ENCODE assay signal across 8 cellular contexts in genomic region chr6:31619805-31620585, GRCh38. TPM values are rescaled to one million over a fixed set of nuclear protein-coding genes. Genes with fewer than 3 reads are reported as not detected.
A peak's percentile ranks its signal among the peaks of the same experiment; 100 is the strongest.
DNase-seq lines count a peak whose midpoint lies in the region; ATAC-seq, FAIRE-seq and TF ChIP-seq lines count a peak whose summit lies in the region.

No MANE protein-coding gene starts in this region.

- peak overlapping the region; percentile 83 for H3K56ac ChIP-seq in H1 (replicated peaks; ENCODE audit: insufficient read length, low read depth, low read length)

- H3K36me3 ChIP-seq in Caco-2 (ENCODE audit: control insufficient read depth, insufficient read depth, low read length) (peaks cover 9% of the 10 kb centered on the region), H1 (ENCODE audit: control insufficient read depth in 2 of 4, insufficient read depth in 4 of 4, low read length in 3 of 4) (peaks cover 18 to 32% (median 21%) of the 10 kb centered on the region in 4 experiments)

- TF ChIP-seq POLR2A in H1 (IDR thresholded peaks at IDR 0.05; ENCODE audit: control extremely low read depth in 1 of 2, low read depth in 2 of 2, low read length in 2 of 2) = peak; percentile 84 to 94

- peak; percentile 97 to 98 for DNase-seq in Caco-2
- DNase-seq in HTR-8/SVneo (ENCODE audit: insufficient read length, low spot score) = peak; percentile 98
- peak; percentile 99 for DNase-seq in NOMO-1 treated with DMSO at 0.1 percent for 48 hours (lab: John Stamatoyannopoulos, UW; ENCODE audit: unreplicated experiment)
- peak; percentile 99 for DNase-seq in activated CD8-positive, alpha-beta memory T cell treated with anti-CD3 and anti-CD28 coated beads, Interleukin-2, amount 10 ng/mL, durations not matched to agents 7 days and 5 days
- peak; percentile 94 to 97 for DNase-seq in H1 (ENCODE audit: low read depth in 1 of 2, low spot score in 2 of 2)
- peak; percentile 89 to 91 for DNase-seq in memory B cell (ENCODE audit: low spot score in 2 of 2)
- peak; percentile 92 for DNase-seq in stimulated activated CD8-positive, alpha-beta memory T cell treated with anti-CD3 and anti-CD28 coated beads, Interleukin-12 subunit alpha, Interleukin-12 subunit beta, amount 100 ng/mL, for 1 hour (ENCODE audit: low read depth)

- ATAC-seq in GM21381 (IDR thresholded peaks at IDR 0.05; ENCODE audit: unreplicated experiment) = peak; percentile 80
- ATAC-seq in activated CD8-positive, alpha-beta memory T cell treated with anti-CD3 and anti-CD28 coated beads, Interleukin-2, amount 10 ng/mL, durations not matched to agents 7 days and 5 days = peak; percentile 88
- peak; percentile 79 for ATAC-seq in memory B cell (ENCODE audit: low read depth)

- H2AK5ac ChIP-seq in H1 (ENCODE audit: low read depth, low read length) = no peak overlapping the region

- H3K4me1 Mint-ChIP-seq in Caco-2 (ENCODE audit: low read depth, unreplicated experiment) = peaks cover 19% of the 10 kb centered on the region
- H3K4me1 Mint-ChIP-seq in activated CD8-positive, alpha-beta memory T cell treated with anti-CD3 and anti-CD28 coated beads, Interleukin-2, amount 10 ng/mL, durations not matched to agents 7 days and 5 days = peaks cover 52% of the 10 kb centered on the region
- H3K4me1 Mint-ChIP-seq in memory B cell = peaks cover 30% of the 10 kb centered on the region

- H3K4me3 ChIP-seq in Caco-2 (ENCODE audit: low read depth, low read length) (peak overlapping the region; percentile 66), H1 (ENCODE audit: extremely low read depth in 1 of 4, insufficient read depth in 2 of 4, low read depth in 3 of 4, low read length in 4 of 4) (peak overlapping the region; percentile 72 to 97 (median 82))

- no peak overlapping the region for H2BK20ac ChIP-seq in H1 (ENCODE audit: low read length)

- no peak for TF ChIP-seq RAD21 in H1 (IDR thresholded peaks at IDR 0.05 in 1 of 2, conservative IDR thresholded peaks at IDR 0.05 in 1 of 2; ENCODE audit: low read depth in 2 of 2, low read length in 2 of 2)

- H3K4me2 ChIP-seq in H1 (ENCODE audit: insufficient read depth in 1 of 2, low read depth in 2 of 2, low read length in 2 of 2) = peak overlapping the region; percentile 84 to 93

- H3K27me3 ChIP-seq in Caco-2 (replicated peaks; ENCODE audit: control insufficient read depth, insufficient read depth, low read length) (no peaks in the 10 kb centered on the region), H1 (replicated peaks in 1 of 4; ENCODE audit: control insufficient read depth in 3 of 4, extremely low read depth in 1 of 4, insufficient read depth in 3 of 4, low read length in 3 of 4) (no peaks in the 10 kb centered on the region)

- H4K8ac ChIP-seq in H1 (ENCODE audit: extremely low read depth, insufficient read depth, low read length) = peak overlapping the region; percentile 99; the same call in 1 of the 2 replicates

- peak overlapping the region; percentile 92 for H4K5ac ChIP-seq in H1 (ENCODE audit: insufficient read length, low read depth, low read length)

- no peak overlapping the region for H3K14ac ChIP-seq in H1 (ENCODE audit: insufficient read length)

- no peak for TF ChIP-seq CTCF in Caco-2 (IDR thresholded peaks at IDR 0.05; ENCODE audit: insufficient read depth in 1 of 2, low read depth in 1 of 2, low read length in 1 of 2, severe bottlenecking in 1 of 2, unreplicated experiment in 1 of 2)
- no peak for TF ChIP-seq CTCF in H1 (IDR thresholded peaks at IDR 0.05; ENCODE audit: control extremely low read depth in 1 of 3, insufficient read depth in 1 of 3, low read depth in 1 of 3, low read length in 3 of 3)

- no peak overlapping the region; the same call in 1 of the 2 replicates for H2AFZ ChIP-seq in H1 (ENCODE audit: low read length)

- H3K27ac Mint-ChIP-seq in Caco-2 (ENCODE audit: unreplicated experiment) = peak overlapping the region; percentile 92
- peak overlapping the region; percentile 94 for H3K27ac Mint-ChIP-seq in activated CD8-positive, alpha-beta memory T cell treated with anti-CD3 and anti-CD28 coated beads, Interleukin-2, amount 10 ng/mL, durations not matched to agents 7 days and 5 days
- peak overlapping the region; percentile 92 for H3K27ac Mint-ChIP-seq in memory B cell

- TSS peak; percentile 97 for BruUV-seq in Caco-2 (replicated peaks; lab: Mats Ljungman, UMichigan)

- H3K9me3 ChIP-seq in Caco-2 = no peaks in the 10 kb centered on the region
- H3K9me3 ChIP-seq in H1 (ENCODE audit: insufficient read depth in 2 of 2, low read depth in 1 of 2, low read length in 1 of 2) = no peaks in the 10 kb centered on the region

- no peak overlapping the region for H3K23ac ChIP-seq in H1 (ENCODE audit: insufficient read length)

- H3K4ac ChIP-seq in H1 (replicated peaks; ENCODE audit: insufficient read length, low read depth, low read length) = no peak overlapping the region

- CTCF ChIA-PET in Caco-2 (lab: Charles Lee) = interaction anchor here (0.6 to 1.0 kb wide), 3 partner anchors 34 to 508 kb away, joined by 3 to 4 read pairs (median 3); partner anchors contain the start of genes ATF6B and LST1
- CTCF ChIA-PET in activated CD8-positive, alpha-beta memory T cell treated with anti-CD3 and anti-CD28 coated beads, Interleukin-2, amount 10 ng/mL, durations not matched to agents 7 days and 5 days (lab: Charles Lee) = interaction anchor here (0.7 to 1.3 kb wide), 5 partner anchors 22 to 118 kb away, joined by 3 to 7 read pairs (median 3); partner anchors contain the start of gene TNF
- CTCF ChIA-PET in H1 (lab: Charles Lee; ENCODE audit: partially characterized antibody) = interaction anchor here (1.0 kb wide), 1 partner anchor 72 kb away, joined by 4 read pairs; the partner anchor contains the start of gene NFKBIL1

- H2BK15ac ChIP-seq in H1 (ENCODE audit: low read length) = peak overlapping the region; percentile 48; the same call in 1 of the 2 replicates

- H4K91ac ChIP-seq in H1 (replicated peaks; ENCODE audit: insufficient read length, low read length) = peak overlapping the region; percentile 44

- no peak for TF ChIP-seq EP300 in H1 (IDR thresholded peaks at IDR 0.05; ENCODE audit: borderline replicate concordance in 1 of 2, low read depth in 2 of 2, low read length in 2 of 2)

- peaks cover 7% of the 10 kb centered on the region; the same call in 1 of the 2 replicates for H3K79me1 ChIP-seq in H1 (ENCODE audit: low read depth, low read length)

- peak overlapping the region; percentile 96 for H2BK5ac ChIP-seq in H1 (ENCODE audit: low read depth, low read length)

- H3K27me3 Mint-ChIP-seq in Caco-2 (ENCODE audit: insufficient read depth, unreplicated experiment) = no peaks in the 10 kb centered on the region
- H3K27me3 Mint-ChIP-seq in activated CD8-positive, alpha-beta memory T cell treated with anti-CD3 and anti-CD28 coated beads, Interleukin-2, amount 10 ng/mL, durations not matched to agents 7 days and 5 days = no peaks in the 10 kb centered on the region
- H3K27me3 Mint-ChIP-seq in memory B cell = no peaks in the 10 kb centered on the region

- H3K27ac ChIP-seq in H1 (ENCODE audit: low read depth, low read length) = peak overlapping the region; percentile 99

- peaks cover 8% of the 10 kb centered on the region; the same call in 1 of the 2 replicates for H3K23me2 ChIP-seq in H1 (ENCODE audit: low read depth, low read length)

- peak overlapping the region; percentile 98 for H3K18ac ChIP-seq in H1 (ENCODE audit: extremely low read depth, low read length)

- POLR2A ChIA-PET in Caco-2 (lab: Charles Lee) (interaction anchor here (0.6 to 1.8 kb wide), 4 partner anchors 33 to 1118 kb away, joined by 3 to 13 read pairs (median 5); partner anchors contain the start of genes BAG6 and DDX39B), H1 (lab: Charles Lee; ENCODE audit: partially characterized antibody) (interaction anchor here (0.6 to 34.9 kb wide), 11 partner anchors 9 to 422 kb away, joined by 3 to 883 read pairs (median 6); partner anchors contain the start of genes APOM, ATP6V1G2, BAG6 and C6orf47)

- H3K4me1 ChIP-seq in Caco-2 (peaks cover 20% of the 10 kb centered on the region), H1 (replicated peaks in 1 of 4; ENCODE audit: control insufficient read depth in 3 of 4, insufficient read depth in 4 of 4, low read length in 3 of 4) (peaks cover 2 to 12% (median 7%) of the 10 kb centered on the region in 4 experiments; a peak in 6 of 7 replicates)

- H3K79me2 ChIP-seq in H1 (ENCODE audit: control insufficient read depth in 1 of 2, insufficient read depth in 2 of 2, low read length in 2 of 2) = peaks cover 24 to 37% of the 10 kb centered on the region in 2 experiments

- FAIRE-seq in HTR-8/SVneo (lab: Jason Lieb, UNC) (peak; percentile 96), H1 (lab: Jason Lieb, UNC) (peak; percentile 80)

- H2BK120ac ChIP-seq in H1 (replicated peaks; ENCODE audit: low read depth, low read length) = no peak overlapping the region

- WGBS in H1 (ENCODE audit: extremely low coverage in 1 of 2, insufficient coverage in 1 of 2, insufficient read length in 1 of 2, insufficient replicate concordance in 2 of 2, low coverage in 1 of 2, low lambda C conversion rate in 2 of 2, missing lambda C conversion rate in 1 of 2), 2 experiments = 2% methylated on average over 39 of the region's 50 CpGs; no CpG with 5 or more reads in 1 of the 2 experiments

- H3K9me3 Mint-ChIP-seq in Caco-2 (ENCODE audit: unreplicated experiment) (no peaks in the 10 kb centered on the region), memory B cell (no peaks in the 10 kb centered on the region)
- no peaks in the 10 kb centered on the region for H3K9me3 Mint-ChIP-seq in activated CD8-positive, alpha-beta memory T cell treated with anti-CD3 and anti-CD28 coated beads, Interleukin-2, amount 10 ng/mL, durations not matched to agents 7 days and 5 days (ENCODE audit: low read depth)

- peak overlapping the region; percentile 83 for H3K4me3 Mint-ChIP-seq in Caco-2 (ENCODE audit: unreplicated experiment)
- H3K4me3 Mint-ChIP-seq in activated CD8-positive, alpha-beta memory T cell treated with anti-CD3 and anti-CD28 coated beads, Interleukin-2, amount 10 ng/mL, durations not matched to agents 7 days and 5 days = peak overlapping the region; percentile 99
- H3K4me3 Mint-ChIP-seq in memory B cell = peak overlapping the region; percentile 88

- H3K9ac ChIP-seq in H1 (replicated peaks in 1 of 4; ENCODE audit: extremely low read depth in 1 of 4, low read depth in 3 of 4, low read length in 3 of 4) = peak overlapping the region; percentile 83 to 99 (median 95)

- H3K36me3 Mint-ChIP-seq in Caco-2 (ENCODE audit: insufficient read depth, unreplicated experiment) (peaks cover 48% of the 10 kb centered on the region), memory B cell (peaks cover 10% of the 10 kb centered on the region)
- H3K36me3 Mint-ChIP-seq in activated CD8-positive, alpha-beta memory T cell treated with anti-CD3 and anti-CD28 coated beads, Interleukin-2, amount 10 ng/mL, durations not matched to agents 7 days and 5 days = peaks cover 44% of the 10 kb centered on the region

- peak overlapping the region; percentile 56; the same call in 1 of the 2 replicates for H2BK12ac ChIP-seq in H1 (ENCODE audit: low read depth, low read length)

- H4K20me1 ChIP-seq in H1 (replicated peaks in 1 of 2; ENCODE audit: control insufficient read depth in 1 of 2, insufficient read depth in 2 of 2, low read length in 2 of 2) = peaks cover 4 to 9% of the 10 kb centered on the region in 2 experiments

- intact Hi-C loops in Caco-2 (cut with micrococcal nuclease; ENCODE audit: unreplicated experiment) = loop anchor here (1.0 to 2.0 kb wide), 3 partner anchors 33 to 74 kb away; partner anchors contain the start of genes ATP6V1G2 and BAG6

RNA-seq across cellular contexts. Expression of gene PRRC2A, which starts 0.5 kb away (rescaled TPM):
- total RNA-seq in Caco-2 (2022) = 213 and 222 TPM in 2 replicates
- 100 to 1,000 TPM; 265 to 286 TPM for total RNA-seq in activated CD8-positive, alpha-beta memory T cell treated with anti-CD3 and anti-CD28 coated beads, Interleukin-2, amount 10 ng/mL, durations not matched to agents 7 days and 5 days
- 300 and 303 TPM in 2 replicates for total RNA-seq in H1 (2021; fragmentation: NEBNext Ultra II Directional; extraction: Animal tissue kit (Norgen Biotek cat#: 25700))
- 118 and 203 TPM in 2 replicates for polyA plus RNA-seq in H1 (2011; rRNA removed)
- 63.1 TPM for polyA plus RNA-seq in H1 (2011; cell fraction: cytosol; rRNA removed)
- polyA plus RNA-seq in H1 (2011; cell fraction: nucleus; rRNA removed) = 366 TPM
- polyA plus RNA-seq in H1 (2012, experiment 1 of 2) = 204 to 302 TPM (median 286 TPM) in 4 replicates
- polyA plus RNA-seq in H1 (2012, experiment 2 of 2) = 195 TPM
- polyA plus RNA-seq in H1 (2013, experiment 1 of 2) = 170 TPM
- 161 TPM for polyA plus RNA-seq in H1 (2013, experiment 2 of 2)
- polyA minus RNA-seq in H1 (2011; rRNA and poly(A)+ RNA removed) = 48.9 and 79.4 TPM in 2 replicates
- polyA minus RNA-seq in H1 (2011; cell fraction: cytosol; rRNA and poly(A)+ RNA removed) = 138 TPM
- polyA minus RNA-seq in H1 (2011; cell fraction: nucleus; rRNA and poly(A)+ RNA removed) = 161 TPM

RNA-seq across cellular contexts. Expression of gene AIF1, which starts 5.0 kb away (rescaled TPM):
- total RNA-seq in Caco-2 (2022) = 2.2 and 2.7 TPM in 2 replicates
- 10 to 100 TPM; 47.4 to 63.4 TPM for total RNA-seq in activated CD8-positive, alpha-beta memory T cell treated with anti-CD3 and anti-CD28 coated beads, Interleukin-2, amount 10 ng/mL, durations not matched to agents 7 days and 5 days
- total RNA-seq in H1 (2021; fragmentation: NEBNext Ultra II Directional; extraction: Animal tissue kit (Norgen Biotek cat#: 25700)) = 7.5 and 9.8 TPM in 2 replicates
- 3.7 and 6.3 TPM in 2 replicates for polyA plus RNA-seq in H1 (2011; rRNA removed)
- polyA plus RNA-seq in H1 (2011; cell fraction: cytosol; rRNA removed) = 7.5 TPM
- 1.6 TPM for polyA plus RNA-seq in H1 (2011; cell fraction: nucleus; rRNA removed)
- 10.6 to 14.2 TPM (median 13.4 TPM) in 4 replicates for polyA plus RNA-seq in H1 (2012, experiment 1 of 2)
- polyA plus RNA-seq in H1 (2012, experiment 2 of 2) = 37.2 TPM
- polyA plus RNA-seq in H1 (2013, experiment 1 of 2) = 23.1 TPM
- polyA plus RNA-seq in H1 (2013, experiment 2 of 2) = 23.9 TPM
- polyA minus RNA-seq in H1 (2011; rRNA and poly(A)+ RNA removed) = 0.85 and 2.0 TPM in 2 replicates
- 2.9 TPM for polyA minus RNA-seq in H1 (2011; cell fraction: cytosol; rRNA and poly(A)+ RNA removed)
- 2.1 TPM for polyA minus RNA-seq in H1 (2011; cell fraction: nucleus; rRNA and poly(A)+ RNA removed)

RNA-seq across cellular contexts. Expression of gene NCR3, which starts 27.2 kb away (rescaled TPM):
- total RNA-seq in Caco-2 (2022) = not detected in 2 replicates
- total RNA-seq in activated CD8-positive, alpha-beta memory T cell treated with anti-CD3 and anti-CD28 coated beads, Interleukin-2, amount 10 ng/mL, durations not matched to agents 7 days and 5 days = 100 to 1,000 TPM; 137 to 152 TPM
- not detected in 2 replicates for total RNA-seq in H1 (2021; fragmentation: NEBNext Ultra II Directional; extraction: Animal tissue kit (Norgen Biotek cat#: 25700))
- polyA plus RNA-seq in H1 (2011; rRNA removed) = 0.67 and 0.72 TPM in 2 replicates
- 0.61 TPM for polyA plus RNA-seq in H1 (2011; cell fraction: cytosol; rRNA removed)
- polyA plus RNA-seq in H1 (2011; cell fraction: nucleus; rRNA removed) = 1.2 TPM
- 0.38 TPM in 1 of 4 replicates, not detected in the others for polyA plus RNA-seq in H1 (2012, experiment 1 of 2)
- not detected for polyA plus RNA-seq in H1 (2012, experiment 2 of 2)
- 0.14 TPM for polyA plus RNA-seq in H1 (2013, experiment 1 of 2)
- polyA plus RNA-seq in H1 (2013, experiment 2 of 2) = 0.07 TPM
- polyA minus RNA-seq in H1 (2011; rRNA and poly(A)+ RNA removed) = 0.82 TPM in 1 of 2 replicates, not detected in the other
- not detected for polyA minus RNA-seq in H1 (2011; cell fraction: cytosol; rRNA and poly(A)+ RNA removed)
- polyA minus RNA-seq in H1 (2011; cell fraction: nucleus; rRNA and poly(A)+ RNA removed) = not detected

RNA-seq across cellular contexts. Expression of gene BAG6, which starts 32.5 kb away (rescaled TPM):
- total RNA-seq in Caco-2 (2022) = 354 and 376 TPM in 2 replicates
- 100 to 1,000 TPM; 243 to 245 TPM for total RNA-seq in activated CD8-positive, alpha-beta memory T cell treated with anti-CD3 and anti-CD28 coated beads, Interleukin-2, amount 10 ng/mL, durations not matched to agents 7 days and 5 days
- 325 and 354 TPM in 2 replicates for total RNA-seq in H1 (2021; fragmentation: NEBNext Ultra II Directional; extraction: Animal tissue kit (Norgen Biotek cat#: 25700))
- polyA plus RNA-seq in H1 (2011; rRNA removed) = 199 and 291 TPM in 2 replicates
- 144 TPM for polyA plus RNA-seq in H1 (2011; cell fraction: cytosol; rRNA removed)
- 514 TPM for polyA plus RNA-seq in H1 (2011; cell fraction: nucleus; rRNA removed)
- polyA plus RNA-seq in H1 (2012, experiment 1 of 2) = 272 to 370 TPM (median 354 TPM) in 4 replicates
- polyA plus RNA-seq in H1 (2012, experiment 2 of 2) = 428 TPM
- polyA plus RNA-seq in H1 (2013, experiment 1 of 2) = 189 TPM
- polyA plus RNA-seq in H1 (2013, experiment 2 of 2) = 169 TPM
- 137 and 182 TPM in 2 replicates for polyA minus RNA-seq in H1 (2011; rRNA and poly(A)+ RNA removed)
- 197 TPM for polyA minus RNA-seq in H1 (2011; cell fraction: cytosol; rRNA and poly(A)+ RNA removed)
- 153 TPM for polyA minus RNA-seq in H1 (2011; cell fraction: nucleus; rRNA and poly(A)+ RNA removed)

RNA-seq across cellular contexts. Expression of gene LST1, which starts 33.9 kb away (rescaled TPM):
- total RNA-seq in Caco-2 (2022) = not detected in 2 replicates
- 100 to 1,000 TPM in 1 of 2 experiments, 10 to 100 TPM in 1; 71.6 to 109 TPM for total RNA-seq in activated CD8-positive, alpha-beta memory T cell treated with anti-CD3 and anti-CD28 coated beads, Interleukin-2, amount 10 ng/mL, durations not matched to agents 7 days and 5 days
- not detected in 2 replicates for total RNA-seq in H1 (2021; fragmentation: NEBNext Ultra II Directional; extraction: Animal tissue kit (Norgen Biotek cat#: 25700))
- 0.25 TPM in 1 of 2 replicates, not detected in the other for polyA plus RNA-seq in H1 (2011; rRNA removed)
- 0.40 TPM for polyA plus RNA-seq in H1 (2011; cell fraction: cytosol; rRNA removed)
- 0.24 TPM for polyA plus RNA-seq in H1 (2011; cell fraction: nucleus; rRNA removed)
- polyA plus RNA-seq in H1 (2012, experiment 1 of 2) = 0.20 to 0.48 TPM (median 0.37 TPM) in 3 of 4 replicates, not detected in the other
- polyA plus RNA-seq in H1 (2012, experiment 2 of 2) = not detected
- polyA plus RNA-seq in H1 (2013, experiment 1 of 2) = 0.26 TPM
- polyA plus RNA-seq in H1 (2013, experiment 2 of 2) = 0.20 TPM
- 0.83 TPM in 1 of 2 replicates, not detected in the other for polyA minus RNA-seq in H1 (2011; rRNA and poly(A)+ RNA removed)
- not detected for polyA minus RNA-seq in H1 (2011; cell fraction: cytosol; rRNA and poly(A)+ RNA removed)
- not detected for polyA minus RNA-seq in H1 (2011; cell fraction: nucleus; rRNA and poly(A)+ RNA removed)

Comparison
In these comparisons a context has a peak if more than half of its experiments do, and no peak if none do; other contexts are left out.
1. Peak in every context shown above with its lines: DNase-seq, ATAC-seq, H3K4me3 ChIP-seq and H3K27ac ChIP-seq.
2. RNA of gene NCR3, which starts 27.2 kb away (total RNA-seq): 137 to 152 TPM in activated CD8-positive, alpha-beta memory T cell treated with anti-CD3 and anti-CD28 coated beads, Interleukin-2, amount 10 ng/mL, durations not matched to agents 7 days and 5 days; not detected in Caco-2 and not detected in H1; every median in the first group is over 100 times any median in the second.